ENCODE assay signal across 9 cellular contexts in the genomic region with DNA sequence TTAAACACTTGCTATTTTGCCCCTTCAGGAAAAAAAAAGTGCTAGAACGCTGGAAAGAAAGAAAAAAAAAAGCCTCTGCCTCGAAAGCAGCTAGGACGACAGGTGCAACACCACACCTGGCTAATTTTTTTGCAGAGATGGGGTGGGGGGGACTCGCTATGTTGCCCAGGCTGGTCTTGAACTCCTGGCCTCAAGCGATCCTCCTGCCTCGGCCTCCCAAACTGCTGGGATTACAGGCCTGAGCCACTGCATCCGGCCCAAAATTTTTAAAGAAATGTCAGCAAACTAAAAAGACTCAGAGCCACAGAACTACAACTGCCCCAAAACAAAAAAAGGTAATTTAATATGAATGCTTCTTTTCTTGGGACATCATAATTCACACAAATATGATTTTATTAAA. TPM values are rescaled to one million over a fixed set of nuclear protein-coding genes. Genes with fewer than 3 reads are reported as not detected.
A peak's percentile ranks its signal among the peaks of the same experiment; 100 is the strongest.
DNase-seq lines count a peak whose midpoint lies in the region; ATAC-seq, FAIRE-seq and TF ChIP-seq lines count a peak whose summit lies in the region.
"Had no signal": no experiment of that assay in that cellular context is flagged by ENCODE, and none has a peak within 500 bp of the region (broad histone marks: within the 10 kb centered on the region; RNA-seq: fewer than 3 reads in every experiment).

No MANE protein-coding gene starts in this region.

- peaks cover 4% of the 10 kb centered on the region for H3F3A ChIP-seq in PC-3 (ENCODE audit: low read length, unreplicated experiment)

- DNase-seq in PC-3 = no peak
- no peak for DNase-seq in H1 (ENCODE audit: low read depth in 1 of 2, low spot score in 2 of 2)
- no peak for DNase-seq in osteocyte (ENCODE audit: extremely low spot score, unreplicated experiment)
- no peak for DNase-seq in stimulated activated naive B cell treated with anti-CD40 and anti-IgM and Interleukin-4, amounts not matched to agents 10 μg/mL and 1 μg/mL and 100 μg/mL, for 72 hours
- no peak for DNase-seq in hepatic stellate cell (ENCODE audit: low spot score)
- DNase-seq in MV-4-11 (lab: John Stamatoyannopoulos, UW) = no peak
- DNase-seq: NK-92 treated with Interleukin-12 subunit alpha and Interleukin-12 subunit beta, amount 100 ng/mL, for 24 hours had no signal

- H2BK20ac ChIP-seq in H1 (ENCODE audit: low read length) = no peak overlapping the region

- H4K20me1 ChIP-seq in PC-3 (ENCODE audit: low read length) (peaks cover 8% of the 10 kb centered on the region; the same call in 1 of the 2 replicates), H1 (replicated peaks in 1 of 2; ENCODE audit: control insufficient read depth in 1 of 2, insufficient read depth in 2 of 2, low read length in 2 of 2) (peaks cover 0 to 2% of the 10 kb centered on the region in 2 experiments)

- H3K23me2 ChIP-seq in H1 (ENCODE audit: low read depth, low read length) = peaks cover 4% of the 10 kb centered on the region; the same call in 1 of the 2 replicates

- no peaks in the 10 kb centered on the region for H3K9me3 ChIP-seq in ES-I3 (ENCODE audit: control insufficient read depth, insufficient read depth, low read length)
- no peaks in the 10 kb centered on the region for H3K9me3 ChIP-seq in PC-3 (ENCODE audit: low read length)
- H3K9me3 ChIP-seq in H1 (ENCODE audit: insufficient read depth in 2 of 2, low read depth in 1 of 2, low read length in 1 of 2) = no peaks in the 10 kb centered on the region

- no peak for TF ChIP-seq EP300 in H1 (IDR thresholded peaks at IDR 0.05; ENCODE audit: borderline replicate concordance in 1 of 2, low read depth in 2 of 2, low read length in 2 of 2)

- H3K4me3 ChIP-seq in PC-3 (ENCODE audit: low read length) (peak overlapping the region; percentile 85), H1 (ENCODE audit: extremely low read depth in 1 of 4, insufficient read depth in 2 of 4, low read depth in 3 of 4, low read length in 4 of 4) (peak overlapping the region in 2 of 4 experiments; percentile 80 to 86; a peak in 4 of 8 replicates)

- FAIRE-seq in H1 (lab: Jason Lieb, UNC) = no peak

- no peaks in the 10 kb centered on the region for H3K27me3 Mint-ChIP-seq in osteocyte (ENCODE audit: unreplicated experiment)
- H3K27me3 Mint-ChIP-seq in stimulated activated naive B cell treated with anti-CD40 and anti-IgM and Interleukin-4, amounts not matched to agents 10 μg/mL and 1 μg/mL and 100 μg/mL, for 72 hours = no peaks in the 10 kb centered on the region

- H3K23ac ChIP-seq in H1 (ENCODE audit: insufficient read length) = no peak overlapping the region

- H2AK5ac ChIP-seq in H1 (ENCODE audit: low read depth, low read length) = no peak overlapping the region

- peaks cover 17% of the 10 kb centered on the region for H3K4me1 ChIP-seq in ES-I3 (ENCODE audit: insufficient read depth, low read length)
- peaks cover 34% of the 10 kb centered on the region for H3K4me1 ChIP-seq in PC-3 (ENCODE audit: insufficient read depth, low read length)
- H3K4me1 ChIP-seq in H1 (replicated peaks in 1 of 4; ENCODE audit: control insufficient read depth in 3 of 4, insufficient read depth in 4 of 4, low read length in 3 of 4) = peaks cover 0 to 12% (median 5%) of the 10 kb centered on the region in 4 experiments; a peak in 4 of 7 replicates

- no peak overlapping the region for H2BK15ac ChIP-seq in H1 (ENCODE audit: low read length)

- H3K4me1 Mint-ChIP-seq in osteocyte (ENCODE audit: unreplicated experiment) = peaks cover 56% of the 10 kb centered on the region
- H3K4me1 Mint-ChIP-seq in stimulated activated naive B cell treated with anti-CD40 and anti-IgM and Interleukin-4, amounts not matched to agents 10 μg/mL and 1 μg/mL and 100 μg/mL, for 72 hours = peaks cover 12 to 16% of the 10 kb centered on the region in 2 donors

- H3K27me3 ChIP-seq in PC-3 (ENCODE audit: low read length) (no peaks in the 10 kb centered on the region), H1 (replicated peaks in 1 of 4; ENCODE audit: control insufficient read depth in 3 of 4, extremely low read depth in 1 of 4, insufficient read depth in 3 of 4, low read length in 3 of 4) (no peaks in the 10 kb centered on the region)

- H3K4me3 Mint-ChIP-seq in osteocyte (ENCODE audit: unreplicated experiment) = peak overlapping the region; percentile 99
- H3K4me3 Mint-ChIP-seq in stimulated activated naive B cell treated with anti-CD40 and anti-IgM and Interleukin-4, amounts not matched to agents 10 μg/mL and 1 μg/mL and 100 μg/mL, for 72 hours = no peak overlapping the region

- TF ChIP-seq RAD21 in H1 (IDR thresholded peaks at IDR 0.05 in 1 of 2, conservative IDR thresholded peaks at IDR 0.05 in 1 of 2; ENCODE audit: low read depth in 2 of 2, low read length in 2 of 2) = no peak

- no peak for TF ChIP-seq POLR2A in H1 (IDR thresholded peaks at IDR 0.05; ENCODE audit: control extremely low read depth in 1 of 2, low read depth in 2 of 2, low read length in 2 of 2)

- no peaks in the 10 kb centered on the region for H3K36me3 Mint-ChIP-seq in osteocyte (ENCODE audit: unreplicated experiment)
- H3K36me3 Mint-ChIP-seq in stimulated activated naive B cell treated with anti-CD40 and anti-IgM and Interleukin-4, amounts not matched to agents 10 μg/mL and 1 μg/mL and 100 μg/mL, for 72 hours = peaks cover 0 to 1% of the 10 kb centered on the region in 2 donors

- H2BK120ac ChIP-seq in H1 (replicated peaks; ENCODE audit: low read depth, low read length) = no peak overlapping the region

- no peak overlapping the region for H3K14ac ChIP-seq in H1 (ENCODE audit: insufficient read length)

- no peak overlapping the region for H3K4ac ChIP-seq in H1 (replicated peaks; ENCODE audit: insufficient read length, low read depth, low read length)

- no peaks in the 10 kb centered on the region for H3K79me1 ChIP-seq in H1 (ENCODE audit: low read depth, low read length)

- ATAC-seq in PC-3 (no peak), esophagus mucosa (no peak)
- no peak for ATAC-seq in stimulated activated naive B cell treated with anti-CD40 and anti-IgM and Interleukin-4, amounts not matched to agents 10 μg/mL and 1 μg/mL and 100 μg/mL, for 72 hours (replicated peaks)

- no peaks in the 10 kb centered on the region for H3K36me3 ChIP-seq in ES-I3 (ENCODE audit: insufficient read depth, low read length)
- H3K36me3 ChIP-seq in PC-3 (ENCODE audit: low read depth, low read length) = no peaks in the 10 kb centered on the region
- H3K36me3 ChIP-seq in H1 (ENCODE audit: control insufficient read depth in 2 of 4, insufficient read depth in 4 of 4, low read length in 3 of 4) = no peaks in the 10 kb centered on the region

- no peak overlapping the region for H4K91ac ChIP-seq in H1 (replicated peaks; ENCODE audit: insufficient read length, low read length)

- H3K4me2 ChIP-seq in PC-3 (ENCODE audit: low read length) = peak overlapping the region; percentile 89
- H3K4me2 ChIP-seq in H1 (ENCODE audit: insufficient read depth in 1 of 2, low read depth in 2 of 2, low read length in 2 of 2) = peak overlapping the region; percentile 71 to 82; a peak in 2 of 4 replicates

- H2AFZ ChIP-seq in PC-3 (ENCODE audit: low read length) = peak overlapping the region; percentile 91; the same call in 1 of the 2 replicates
- H2AFZ ChIP-seq in H1 (ENCODE audit: low read length) = no peak overlapping the region

- intact Hi-C loops in PC-3 (cut with micrococcal nuclease) = loop anchor here (5.0 kb wide), 1 partner anchor 155 kb away; no protein-coding TSS in a partner anchor

- CTCF ChIA-PET in PC-3 (lab: Charles Lee) (no interaction called here), H1 (lab: Charles Lee; ENCODE audit: partially characterized antibody) (interaction anchor here (0.6 to 1.2 kb wide), 2 partner anchors 132 to 157 kb away, joined by 3 to 4 read pairs; no protein-coding TSS in a partner anchor)

- H3K27ac ChIP-seq in PC-3 (ENCODE audit: low read length) = no peak overlapping the region
- no peak overlapping the region for H3K27ac ChIP-seq in H1 (ENCODE audit: low read depth, low read length)

- POLR2A ChIA-PET in PC-3 (lab: Charles Lee; ENCODE audit: unreplicated experiment) = no interaction called here
- POLR2A ChIA-PET in H1 (lab: Charles Lee; ENCODE audit: partially characterized antibody) = interaction anchor here (0.6 to 0.9 kb wide), 4 partner anchors 10 to 247 kb away, joined by 3 to 5 read pairs (median 3); no protein-coding TSS in a partner anchor

- H3K9me3 Mint-ChIP-seq in osteocyte (ENCODE audit: unreplicated experiment) = no peaks in the 10 kb centered on the region
- H3K9me3 Mint-ChIP-seq in stimulated activated naive B cell treated with anti-CD40 and anti-IgM and Interleukin-4, amounts not matched to agents 10 μg/mL and 1 μg/mL and 100 μg/mL, for 72 hours = no peaks in the 10 kb centered on the region

- H2BK5ac ChIP-seq in H1 (ENCODE audit: low read depth, low read length) = no peak overlapping the region

- no TSS peak for BruUV-seq in PC-3 (replicated peaks; lab: Mats Ljungman, UMichigan)

- H4K8ac ChIP-seq in H1 (ENCODE audit: extremely low read depth, insufficient read depth, low read length) = no peak overlapping the region

- H4K5ac ChIP-seq in H1 (ENCODE audit: insufficient read length, low read depth, low read length) = no peak overlapping the region

- peak overlapping the region; percentile 93 for H3K27ac Mint-ChIP-seq in osteocyte (ENCODE audit: unreplicated experiment)
- H3K27ac Mint-ChIP-seq in stimulated activated naive B cell treated with anti-CD40 and anti-IgM and Interleukin-4, amounts not matched to agents 10 μg/mL and 1 μg/mL and 100 μg/mL, for 72 hours = no peak overlapping the region

- TF ChIP-seq CTCF in PC-3 (conservative IDR thresholded peaks at IDR 0.05; ENCODE audit: low read depth, low read length) (no peak), H1 (IDR thresholded peaks at IDR 0.05; ENCODE audit: control extremely low read depth in 1 of 3, insufficient read depth in 1 of 3, low read depth in 1 of 3, low read length in 3 of 3) (no peak), osteocyte (IDR thresholded peaks at IDR 0.05) (no peak)

- H3K9ac ChIP-seq in ES-I3 (ENCODE audit: low read depth, low read length) = peak overlapping the region; percentile 85; the same call in 1 of the 2 replicates
- peak overlapping the region; percentile 78 for H3K9ac ChIP-seq in PC-3 (ENCODE audit: low read length)
- H3K9ac ChIP-seq in H1 (replicated peaks in 1 of 4; ENCODE audit: extremely low read depth in 1 of 4, low read depth in 3 of 4, low read length in 3 of 4) = no peak overlapping the region

- 79% methylated on average over 7 of the region's 7 CpGs; no CpG with 5 or more reads in 1 of the 2 experiments for WGBS in H1 (ENCODE audit: extremely low coverage in 1 of 2, insufficient coverage in 1 of 2, insufficient read length in 1 of 2, insufficient replicate concordance in 2 of 2, low coverage in 1 of 2, low lambda C conversion rate in 2 of 2, missing lambda C conversion rate in 1 of 2), 2 experiments

- H2BK12ac ChIP-seq in H1 (ENCODE audit: low read depth, low read length) = no peak overlapping the region

- H3K9me2 ChIP-seq in PC-3 (replicated peaks; ENCODE audit: low read length) = no peaks in the 10 kb centered on the region

- no peak overlapping the region for H3K18ac ChIP-seq in H1 (ENCODE audit: extremely low read depth, low read length)

- no peak overlapping the region for H3K56ac ChIP-seq in H1 (replicated peaks; ENCODE audit: insufficient read length, low read depth, low read length)

- H3K79me2 ChIP-seq in PC-3 (ENCODE audit: low read length) (peaks cover 57% of the 10 kb centered on the region), H1 (ENCODE audit: control insufficient read depth in 1 of 2, insufficient read depth in 2 of 2, low read length in 2 of 2) (peaks cover 4 to 50% of the 10 kb centered on the region in 2 experiments; a peak in 3 of 4 replicates)

RNA-seq across cellular contexts. Expression of gene DOCK7, which starts 1.4 kb away (rescaled TPM):
- total RNA-seq in PC-3 (2014; rRNA removed) = 70.1 and 81.4 TPM in 2 replicates
- total RNA-seq in H1 (2021; fragmentation: NEBNext Ultra II Directional; extraction: Animal tissue kit (Norgen Biotek cat#: 25700)) = 28.7 and 33.7 TPM in 2 replicates
- polyA plus RNA-seq in H1 (2011; rRNA removed) = 7.9 and 10.2 TPM in 2 replicates
- 16.7 TPM for polyA plus RNA-seq in H1 (2011; cell fraction: cytosol; rRNA removed)
- polyA plus RNA-seq in H1 (2011; cell fraction: nucleus; rRNA removed) = 22.0 TPM
- 17.0 to 44.9 TPM (median 20.4 TPM) in 4 replicates for polyA plus RNA-seq in H1 (2012, experiment 1 of 2)
- polyA plus RNA-seq in H1 (2012, experiment 2 of 2) = 1.6 TPM
- polyA plus RNA-seq in H1 (2013, experiment 1 of 2) = 17.8 TPM
- polyA plus RNA-seq in H1 (2013, experiment 2 of 2) = 13.6 TPM
- 48.7 and 122 TPM in 2 replicates for polyA minus RNA-seq in H1 (2011; rRNA and poly(A)+ RNA removed)
- polyA minus RNA-seq in H1 (2011; cell fraction: cytosol; rRNA and poly(A)+ RNA removed) = 39.7 TPM
- 94.8 TPM for polyA minus RNA-seq in H1 (2011; cell fraction: nucleus; rRNA and poly(A)+ RNA removed)
- total RNA-seq in osteocyte = 81.8 and 95.7 TPM in 2 replicates
- total RNA-seq in esophagus mucosa = 15.6 TPM

Comparison
In these comparisons a context has a peak if more than half of its experiments do, and no peak if none do; other contexts are left out.
1. H3K9ac ChIP-seq: peak in ES-I3 (single experiment) and PC-3 (single experiment); none in H1 (0 of 4).